20 cellular contexts compared by ENCODE assay signal in genomic region chr1:31326461-31326860, GRCh38. TPM values are rescaled to one million over a fixed set of nuclear protein-coding genes. Genes with fewer than 3 reads are reported as not detected.
DNase-seq lines count a peak whose midpoint lies in the region; ATAC-seq and TF ChIP-seq lines count a peak whose summit lies in the region.
"Had no signal": no experiment of that assay in that cellular context is flagged by ENCODE, and none has a peak within 500 bp of the region (broad histone marks: within the 10 kb centered on the region; RNA-seq: fewer than 3 reads in every experiment).

No MANE protein-coding gene starts in this region.

- H4K20me1 ChIP-seq in smooth muscle cell (ENCODE audit: low read depth), result peaks cover 2% of the 10 kb centered on the region

- H3K4me1 Mint-ChIP-seq in glutamatergic neuron (ENCODE audit: low read depth, unreplicated experiment), result peaks cover 21% of the 10 kb centered on the region
- H3K4me1 Mint-ChIP-seq: H9 had no signal

- no peaks in the 10 kb centered on the region for H3K9me3 Mint-ChIP-seq in glutamatergic neuron (ENCODE audit: unreplicated experiment)
- H3K9me3 Mint-ChIP-seq: CD8-positive, alpha-beta T cell; H9 had no signal

- no peaks in the 10 kb centered on the region for H3K27me3 ChIP-seq in cardiac muscle cell
- H3K27me3 ChIP-seq in left ventricle myocardium inferior (ENCODE audit: low read depth), result no peaks in the 10 kb centered on the region
- no peaks in the 10 kb centered on the region for H3K27me3 ChIP-seq in smooth muscle cell (ENCODE audit: low read depth)
- H3K27me3 ChIP-seq: BLaER1 treated with 17β-estradiol and CSF1 and Interleukin-3, amounts not matched to agents 10 nM and 100 nM; SJSA1 had no signal

- TF ChIP-seq CTCF in cardiac muscle cell (IDR thresholded peaks at IDR 0.05; ENCODE audit: low read depth, low read length) (no peak), left ventricle myocardium inferior (IDR thresholded peaks at IDR 0.05; ENCODE audit: borderline replicate concordance) (no peak), glutamatergic neuron (IDR thresholded peaks at IDR 0.05; ENCODE audit: partially characterized antibody, unreplicated experiment) (no peak), smooth muscle cell (IDR thresholded peaks at IDR 0.05; ENCODE audit: borderline replicate concordance, insufficient read depth, poor library complexity, severe bottlenecking) (no peak), GM10266 (IDR thresholded peaks at IDR 0.05; ENCODE audit: control insufficient read depth, insufficient read depth, low read depth, missing control alignments) (no peak)

- no peaks in the 10 kb centered on the region for H3K9me3 ChIP-seq in cardiac muscle cell (ENCODE audit: low read depth)
- H3K9me3 ChIP-seq in left ventricle myocardium inferior (replicated peaks), result no peaks in the 10 kb centered on the region
- no peaks in the 10 kb centered on the region for H3K9me3 ChIP-seq in smooth muscle cell (replicated peaks; ENCODE audit: low read depth)
- H3K9me3 ChIP-seq: SJSA1 had no signal

- intact Hi-C loops in left ventricle myocardium inferior (cut with micrococcal nuclease), result no loop called here

- 91% methylated on average over 1 of the region's 1 CpG for WGBS in smooth muscle cell (ENCODE audit: low lambda C conversion rate)

- H3K4me1 ChIP-seq in cardiac muscle cell (ENCODE audit: low read depth) (peaks cover 14% of the 10 kb centered on the region), left ventricle myocardium inferior (peaks cover 11% of the 10 kb centered on the region), smooth muscle cell (ENCODE audit: low read depth) (peaks cover 6% of the 10 kb centered on the region)
- H3K4me1 ChIP-seq: BLaER1 treated with 17β-estradiol and CSF1 and Interleukin-3, amounts not matched to agents 10 nM and 100 nM; SJSA1 had no signal

- peak overlapping the region; percentile 13 for H3K4me3 Mint-ChIP-seq in glutamatergic neuron (ENCODE audit: unreplicated experiment)
- H3K4me3 Mint-ChIP-seq: CD8-positive, alpha-beta T cell; H9 had no signal

- H3K27ac ChIP-seq in cardiac muscle cell (peak overlapping the region; percentile 12), left ventricle myocardium inferior (replicated peaks) (no peak overlapping the region), smooth muscle cell (ENCODE audit: low read depth) (peak overlapping the region; percentile 38)
- H3K27ac ChIP-seq: BLaER1 treated with 17β-estradiol and CSF1 and Interleukin-3, amounts not matched to agents 10 nM and 100 nM; KMS-11; SJSA1 had no signal

- H3K9ac ChIP-seq in smooth muscle cell (ENCODE audit: low read depth), result no peak overlapping the region
- H3K9ac ChIP-seq: BLaER1 treated with 17β-estradiol and CSF1 and Interleukin-3, amounts not matched to agents 10 nM and 100 nM; KMS-11 had no signal

- DNase-seq in cardiac muscle cell (ENCODE audit: low read depth in 1 of 2, low spot score in 1 of 2) (peak in 1 of 2 donors; percentile 3), left ventricle myocardium inferior (no peak), NCI-H82 treated with DMSO at 0.1 percent for 48 hours (lab: John Stamatoyannopoulos, UW; ENCODE audit: unreplicated experiment) (peak; percentile 44), glutamatergic neuron (peak; percentile 27), smooth muscle cell (lab: John Stamatoyannopoulos, UW; ENCODE audit: unreplicated experiment) (no peak), putamen (ENCODE audit: low spot score) (no peak), GM10266 (ENCODE audit: extremely low spot score) (no peak)
- DNase-seq: Calu3; CD8-positive, alpha-beta T cell; DMS79 treated with DMSO at 0.1 percent for 48 hours; H9; NCI-H1048; NCI-H1436 treated with DMSO at 0.1 percent for 48 hours; NCI-H2029 treated with DMSO at 0.1 percent for 48 hours had no signal

- H3K27me3 Mint-ChIP-seq in glutamatergic neuron (ENCODE audit: unreplicated experiment), result no peaks in the 10 kb centered on the region

- H3K4me3 ChIP-seq in cardiac muscle cell (no peak overlapping the region), left ventricle myocardium inferior (no peak overlapping the region), smooth muscle cell (no peak overlapping the region)
- H3K4me3 ChIP-seq: BLaER1 treated with 17β-estradiol and CSF1 and Interleukin-3, amounts not matched to agents 10 nM and 100 nM; SJSA1 had no signal

- no peak for ATAC-seq in GM21528 (IDR thresholded peaks at IDR 0.05; ENCODE audit: low FRiP score, unreplicated experiment)
- ATAC-seq: CD8-positive, alpha-beta T cell; Panc1 had no signal

- H3K79me2 ChIP-seq in smooth muscle cell (ENCODE audit: low read depth), result no peaks in the 10 kb centered on the region

- no peaks in the 10 kb centered on the region for H3K36me3 Mint-ChIP-seq in glutamatergic neuron (ENCODE audit: unreplicated experiment)

- H3F3A ChIP-seq in smooth muscle cell (ENCODE audit: low read depth), result no peaks in the 10 kb centered on the region

- peak overlapping the region; percentile 83 for H3K27ac Mint-ChIP-seq in glutamatergic neuron (ENCODE audit: unreplicated experiment)
- H3K27ac Mint-ChIP-seq: CD8-positive, alpha-beta T cell; H9 had no signal

- H3K36me3 ChIP-seq in cardiac muscle cell, result peaks cover 4% of the 10 kb centered on the region
- H3K36me3 ChIP-seq in left ventricle myocardium inferior, result peaks cover 13% of the 10 kb centered on the region
- no peaks in the 10 kb centered on the region for H3K36me3 ChIP-seq in smooth muscle cell (ENCODE audit: low read depth)

- H2AFZ ChIP-seq in smooth muscle cell (ENCODE audit: low read depth), result no peak overlapping the region

- H3K4me2 ChIP-seq in smooth muscle cell, result no peak overlapping the region
- H3K4me2 ChIP-seq: BLaER1 treated with 17β-estradiol and CSF1 and Interleukin-3, amounts not matched to agents 10 nM and 100 nM; KMS-11 had no signal

RNA-seq across cellular contexts. Expression of gene ZCCHC17, which starts 29.6 kb away (rescaled TPM):
- total RNA-seq in cardiac muscle cell (40.7 and 41.8 TPM in 2 replicates), left ventricle myocardium inferior (12.2 TPM), glutamatergic neuron (ENCODE audit: unreplicated experiment) (64.5 TPM), smooth muscle cell (34.2 and 44.7 TPM in 2 replicates)
- polyA plus RNA-seq in cardiac muscle cell (74.4 and 76.1 TPM in 2 replicates), smooth muscle cell (47.3 and 50.9 TPM in 2 replicates)

RNA-seq across cellular contexts. Expression of gene SNRNP40, which starts 29.9 kb away (rescaled TPM):
- total RNA-seq in cardiac muscle cell (39.5 and 54.8 TPM in 2 replicates), left ventricle myocardium inferior (19.7 TPM), glutamatergic neuron (ENCODE audit: unreplicated experiment) (68.0 TPM), smooth muscle cell (83.4 and 97.2 TPM in 2 replicates)
- polyA plus RNA-seq in cardiac muscle cell (69.2 and 69.5 TPM in 2 replicates), smooth muscle cell (67.6 and 77.9 TPM in 2 replicates)

RNA-seq across cellular contexts. Expression of gene FABP3, which starts 46.4 kb away (rescaled TPM):
- total RNA-seq in cardiac muscle cell (250 and 642 TPM in 2 replicates), left ventricle myocardium inferior (4,737 TPM), glutamatergic neuron (ENCODE audit: unreplicated experiment) (148 TPM), smooth muscle cell (2.5 and 10.1 TPM in 2 replicates)
- polyA plus RNA-seq in cardiac muscle cell (346 and 595 TPM in 2 replicates), smooth muscle cell (6.9 and 7.4 TPM in 2 replicates)
- total RNA-seq: Calu3; CD8-positive, alpha-beta T cell; HT-29 had no signal

Comparison
In these comparisons a context has a peak if more than half of its experiments do, and no peak if none do; other contexts are left out.
1. DNase-seq: peak in NCI-H82 treated with DMSO at 0.1 percent for 48 hours (single experiment) and glutamatergic neuron (single experiment); none in left ventricle myocardium inferior (single experiment), smooth muscle cell (single experiment), putamen (single experiment) and GM10266 (single experiment).
2. RNA of gene FABP3, which starts 46.4 kb away (total RNA-seq): 4,737 TPM in left ventricle myocardium inferior (single experiment), 250 to 642 TPM in cardiac muscle cell and 148 TPM in glutamatergic neuron (single experiment); 2.5 to 10.1 TPM in smooth muscle cell; every median in the first group is over 10 times any median in the second.